In the genomic region with DNA sequence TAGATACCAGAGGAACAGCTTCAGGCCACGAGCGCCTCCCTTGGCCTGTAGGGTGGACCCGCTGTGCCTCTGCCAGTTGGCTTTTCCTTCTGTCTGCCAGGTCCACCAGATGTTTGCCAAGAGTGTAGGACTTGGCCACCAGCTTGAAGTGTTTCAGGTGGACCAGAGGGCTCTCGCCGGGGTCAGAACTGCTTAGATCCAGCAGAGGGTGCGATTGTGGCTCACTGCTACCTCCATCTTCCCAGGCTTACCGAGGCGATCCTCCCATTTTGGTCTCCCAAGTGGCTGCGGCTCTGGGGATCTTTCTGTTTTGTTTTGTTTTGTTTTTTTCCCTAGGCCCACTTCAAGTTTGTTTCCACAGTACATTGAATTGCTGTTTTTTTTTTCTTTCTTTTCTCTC, we compare ENCODE assay signal across 16 cellular contexts. TPM values are rescaled to one million over a fixed set of nuclear protein-coding genes. Genes with fewer than 3 reads are reported as not detected.
"Had no signal": no experiment of that assay in that cellular context is flagged by ENCODE, and none has a peak within 500 bp of the region (broad histone marks: within the 10 kb centered on the region; RNA-seq: fewer than 3 reads in every experiment).

No MANE protein-coding gene starts in this region.

- H3K4me1 Mint-ChIP-seq: naive thymus-derived CD8-positive, alpha-beta T cell; neural crest cell had no signal

- H3K27ac Mint-ChIP-seq: dendritic cell treated with granulocyte-macrophage colony-stimulating factor and Interleukin-4, amounts not matched to agents 40 ng/mL and 50 ng/mL, for 4 days; effector memory CD8-positive, alpha-beta T cell; naive thymus-derived CD8-positive, alpha-beta T cell had no signal

- H3K4me3 Mint-ChIP-seq: dendritic cell treated with granulocyte-macrophage colony-stimulating factor and Interleukin-4, amounts not matched to agents 40 ng/mL and 50 ng/mL, for 4 days; effector memory CD8-positive, alpha-beta T cell; naive thymus-derived CD8-positive, alpha-beta T cell; neural crest cell had no signal

- H3K27me3 Mint-ChIP-seq: dendritic cell treated with granulocyte-macrophage colony-stimulating factor and Interleukin-4, amounts not matched to agents 40 ng/mL and 50 ng/mL, for 4 days; effector memory CD8-positive, alpha-beta T cell had no signal

- H3K4me3 ChIP-seq: heart left ventricle, mucosa of descending colon, right atrium auricular region had no signal

- DNase-seq: effector memory CD8-positive, alpha-beta T cell; heart left ventricle; hippocampal formation; islet precursor cell; mammary epithelial cell; mucosa of descending colon; naive thymus-derived CD8-positive, alpha-beta T cell; posterior cingulate gyrus; small intestine; stimulated activated CD4-positive, alpha-beta T cell treated with anti-CD3 and anti-CD28 coated beads, Interleukin-12 subunit alpha, Interleukin-12 subunit beta, amount 100 ng/mL, for 4 hours; stimulated activated naive CD4-positive, alpha-beta T cell; trophoblast cell had no signal

- ATAC-seq: effector memory CD8-positive, alpha-beta T cell; heart left ventricle; left lobe of liver; mucosa of descending colon; naive thymus-derived CD8-positive, alpha-beta T cell had no signal

RNA-seq across cellular contexts. Expression of a gene that starts 23.0 kb away (rescaled TPM):
- total RNA-seq: left lobe of liver; naive thymus-derived CD8-positive, alpha-beta T cell; right atrium auricular region had no signal
